In the genomic region with DNA sequence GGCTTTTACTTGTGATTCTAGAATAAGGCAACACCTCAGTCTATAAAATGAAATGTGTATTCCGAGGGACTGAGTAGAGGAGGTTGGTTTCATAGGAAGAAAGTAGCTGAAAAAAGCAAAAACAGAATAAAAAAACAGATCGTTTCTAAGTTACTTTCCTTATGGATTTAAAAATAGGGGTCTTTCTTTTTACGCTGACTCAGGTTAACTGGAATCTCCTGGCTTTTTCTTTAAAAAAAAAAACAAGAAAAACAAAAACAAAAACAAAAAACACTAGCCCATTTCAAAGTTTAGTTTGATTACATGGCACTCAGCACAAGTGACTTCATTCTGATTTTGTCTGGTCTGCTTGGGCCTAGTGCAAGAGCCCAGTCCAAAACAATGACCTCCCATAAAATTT, we compare ENCODE assay signal across 3 cellular contexts.
TF ChIP-seq lines count a peak whose summit lies in the region.

No MANE protein-coding gene starts in this region.

TF ChIP-seq in A549, 52 proteins besides CTCF, POLR2A, EP300 and RAD21 (continued from another document):
- TF ChIP-seq NFE2L2 (conservative IDR thresholded peaks at IDR 0.05; ENCODE audit: low read length) (no peak), KDM5A (IDR thresholded peaks at IDR 0.05) (no peak)

TF ChIP-seq in K562, 482 proteins besides CTCF, POLR2A, EP300 and RAD21 (continued from another document):
- TF ChIP-seq ZNF316 (IDR thresholded peaks at IDR 0.05): peak; percentile 48; the same call in 1 of the 2 replicates
- TF ChIP-seq KLF1 (tag; IDR thresholded peaks at IDR 0.05): no peak

TF ChIP-seq in H1, 55 proteins besides CTCF, POLR2A, EP300 and RAD21:
- TF ChIP-seq SRF (IDR thresholded peaks at IDR 0.05; ENCODE audit: low read depth, low read length) (no peak), JUN (IDR thresholded peaks at IDR 0.05; ENCODE audit: low read depth, low read length) (no peak), CREB1 (IDR thresholded peaks at IDR 0.05) (no peak), SP1 (IDR thresholded peaks at IDR 0.05; ENCODE audit: low read depth, low read length) (no peak), MAFK (IDR thresholded peaks at IDR 0.05; ENCODE audit: low read depth, low read length) (peak; percentile 47; the same call in 1 of the 2 replicates), JUND (IDR thresholded peaks at IDR 0.05; ENCODE audit: low read length) (no peak)
